11 cellular contexts compared by ENCODE assay signal in the genomic region with DNA sequence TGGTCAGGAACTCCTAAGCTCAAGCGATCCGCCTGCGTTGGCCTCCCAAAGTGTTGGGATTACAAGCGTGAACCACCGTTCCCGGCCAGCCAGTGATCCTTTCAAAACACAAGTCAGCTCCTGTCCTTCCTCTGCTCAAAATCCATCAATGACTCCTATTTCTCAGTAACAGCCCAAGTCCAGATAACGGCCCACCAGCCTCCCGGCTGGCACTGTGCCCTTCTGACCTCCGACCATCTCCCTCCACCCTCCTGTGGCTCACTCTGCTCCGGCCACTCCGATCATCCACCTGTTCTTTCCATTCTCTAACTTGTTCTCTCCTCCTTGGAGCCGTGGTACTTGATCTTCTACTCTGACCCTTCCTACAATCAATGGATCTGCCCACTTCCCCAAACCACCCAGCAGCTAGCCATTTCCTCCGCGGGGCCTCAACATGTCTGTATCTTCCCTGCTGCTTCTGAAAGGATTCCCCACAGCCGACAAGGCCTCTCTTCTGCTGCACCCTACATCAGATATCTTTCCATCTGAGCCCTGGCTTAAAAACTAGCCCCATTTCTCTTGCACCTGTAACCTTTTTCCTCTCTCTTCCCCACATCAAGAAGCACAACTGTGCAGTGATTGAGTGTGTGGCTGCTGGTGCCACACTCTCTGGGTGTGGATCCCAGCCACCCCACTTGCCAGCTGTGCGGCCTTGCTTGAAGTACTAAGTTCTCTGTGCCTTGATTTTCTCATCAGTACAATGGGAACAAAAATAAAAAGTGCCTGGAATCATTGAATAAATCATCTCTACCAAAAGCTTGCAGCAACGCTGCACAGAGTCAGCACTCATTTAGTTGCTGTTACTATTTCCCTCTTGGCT. TPM values are rescaled to one million over a fixed set of nuclear protein-coding genes. Genes with fewer than 3 reads are reported as not detected.
A peak's percentile ranks its signal among the peaks of the same experiment; 100 is the strongest.
DNase-seq lines count a peak whose midpoint lies in the region; ATAC-seq and TF ChIP-seq lines count a peak whose summit lies in the region.
"Had no signal": no experiment of that assay in that cellular context is flagged by ENCODE, and none has a peak within 500 bp of the region (broad histone marks: within the 10 kb centered on the region; RNA-seq: fewer than 3 reads in every experiment).

No MANE protein-coding gene starts in this region.

- H3K4me1 ChIP-seq in left ventricle myocardium inferior (peaks cover 53% of the 10 kb centered on the region), muscle layer of colon (ENCODE audit: insufficient read depth, low read length) (peaks cover 41% of the 10 kb centered on the region)

- ATAC-seq in Right ventricle myocardium superior (ENCODE audit: poor library complexity): no peak
- no peak for ATAC-seq in activated T-helper 17 cell treated with anti-CD3 and anti-CD28 coated beads, Interleukin-2, amount 50 U/mL, for 72 hours (replicated peaks)
- ATAC-seq in HG03280 (IDR thresholded peaks at IDR 0.05; ENCODE audit: unreplicated experiment): no peak
- no peak for ATAC-seq in HG03175 (IDR thresholded peaks at IDR 0.05; ENCODE audit: unreplicated experiment)
- ATAC-seq: left lung had no signal

- DNase-seq in left ventricle myocardium inferior (no peak), Right ventricle myocardium superior (no peak), hippocampal formation (lab: John Stamatoyannopoulos, UW) (no peak)
- DNase-seq in stimulated activated CD4-positive, alpha-beta T cell treated with anti-CD3 and anti-CD28 coated beads, Interleukin-4, amount 100 ng/mL, for 24 hours: no peak
- DNase-seq: activated naive CD4-positive, alpha-beta T cell treated with anti-CD3 and anti-CD28 coated beads, Interleukin-2, amount 10 ng/mL, durations not matched to agents 7 days and 5 days; left lung; NCI-H2081 treated with DMSO at 0.1 percent for 48 hours had no signal

- no peak overlapping the region for H3K4me3 Mint-ChIP-seq in activated T-helper 17 cell treated with anti-CD3 and anti-CD28 coated beads, Interleukin-2, amount 50 U/mL, for 72 hours
- H3K4me3 Mint-ChIP-seq: activated naive CD4-positive, alpha-beta T cell treated with anti-CD3 and anti-CD28 coated beads, Interleukin-2, amount 10 ng/mL, durations not matched to agents 7 days and 5 days had no signal

- no peaks in the 10 kb centered on the region for H3K36me3 Mint-ChIP-seq in activated T-helper 17 cell treated with anti-CD3 and anti-CD28 coated beads, Interleukin-2, amount 50 U/mL, for 72 hours (ENCODE audit: low read depth)
- H3K36me3 Mint-ChIP-seq: activated naive CD4-positive, alpha-beta T cell treated with anti-CD3 and anti-CD28 coated beads, Interleukin-2, amount 10 ng/mL, durations not matched to agents 7 days and 5 days had no signal

- H3K27ac ChIP-seq in left ventricle myocardium inferior (replicated peaks): peak overlapping the region; percentile 100
- H3K27ac ChIP-seq in muscle layer of colon (ENCODE audit: low read depth, low read length): peak overlapping the region; percentile 7

- peak overlapping the region; percentile 16 for H3K27ac Mint-ChIP-seq in activated T-helper 17 cell treated with anti-CD3 and anti-CD28 coated beads, Interleukin-2, amount 50 U/mL, for 72 hours
- H3K27ac Mint-ChIP-seq: activated naive CD4-positive, alpha-beta T cell treated with anti-CD3 and anti-CD28 coated beads, Interleukin-2, amount 10 ng/mL, durations not matched to agents 7 days and 5 days had no signal

- H3K9me3 Mint-ChIP-seq in activated T-helper 17 cell treated with anti-CD3 and anti-CD28 coated beads, Interleukin-2, amount 50 U/mL, for 72 hours: no peaks in the 10 kb centered on the region
- H3K9me3 Mint-ChIP-seq: activated naive CD4-positive, alpha-beta T cell treated with anti-CD3 and anti-CD28 coated beads, Interleukin-2, amount 10 ng/mL, durations not matched to agents 7 days and 5 days had no signal

- H3K9me3 ChIP-seq in left ventricle myocardium inferior (replicated peaks): no peaks in the 10 kb centered on the region
- no peaks in the 10 kb centered on the region for H3K9me3 ChIP-seq in muscle layer of colon (ENCODE audit: low read length)
- H3K9me3 ChIP-seq: left lung had no signal

- intact Hi-C loops in left ventricle myocardium inferior (cut with micrococcal nuclease): no loop called here
- intact Hi-C loops in Right ventricle myocardium superior (cut with DNase I): no loop called here

- H3K4me1 Mint-ChIP-seq in activated T-helper 17 cell treated with anti-CD3 and anti-CD28 coated beads, Interleukin-2, amount 50 U/mL, for 72 hours: peaks cover 21% of the 10 kb centered on the region

- TF ChIP-seq CTCF in left ventricle myocardium inferior (IDR thresholded peaks at IDR 0.05; ENCODE audit: borderline replicate concordance): no peak

- H3K4me3 ChIP-seq in left ventricle myocardium inferior (no peak overlapping the region), muscle layer of colon (ENCODE audit: low read depth in 1 of 2, low read length in 2 of 2) (no peak overlapping the region)
- H3K4me3 ChIP-seq: left lung had no signal

- H3K9ac ChIP-seq in muscle layer of colon (ENCODE audit: low read length): no peak overlapping the region

- no peaks in the 10 kb centered on the region for H3K27me3 Mint-ChIP-seq in activated T-helper 17 cell treated with anti-CD3 and anti-CD28 coated beads, Interleukin-2, amount 50 U/mL, for 72 hours
- H3K27me3 Mint-ChIP-seq: activated naive CD4-positive, alpha-beta T cell treated with anti-CD3 and anti-CD28 coated beads, Interleukin-2, amount 10 ng/mL, durations not matched to agents 7 days and 5 days had no signal

- no peaks in the 10 kb centered on the region for H3K27me3 ChIP-seq in left ventricle myocardium inferior (ENCODE audit: low read depth)
- no peaks in the 10 kb centered on the region for H3K27me3 ChIP-seq in muscle layer of colon (ENCODE audit: control insufficient read depth in 1 of 2, insufficient read depth in 2 of 2, low read length in 2 of 2)
- H3K27me3 ChIP-seq: left lung had no signal

- no peaks in the 10 kb centered on the region for H3K36me3 ChIP-seq in left ventricle myocardium inferior
- H3K36me3 ChIP-seq in muscle layer of colon (ENCODE audit: insufficient read depth, low read length): no peaks in the 10 kb centered on the region
- H3K36me3 ChIP-seq: left lung had no signal

RNA-seq across cellular contexts. Expression of gene ZMYND8, which starts 6.1 kb away (rescaled TPM):
- total RNA-seq in left ventricle myocardium inferior (37.9 TPM), Right ventricle myocardium superior (37.7 TPM)
- total RNA-seq in activated T-helper 17 cell treated with anti-CD3 and anti-CD28 coated beads, Interleukin-2, amount 50 U/mL, for 72 hours: 10 to 100 TPM; 35.3 to 39.4 TPM
